In genomic region chr2:27856956-27857355, GRCh38 we compare ENCODE assay signal across 1 cellular context.
TF ChIP-seq lines count a peak whose summit lies in the region.

No MANE protein-coding gene starts in this region.

TF ChIP-seq in HepG2, 621 proteins besides CTCF, POLR2A, EP300 and RAD21:
- TF ChIP-seq ZNF24 (IDR thresholded peaks at IDR 0.05) (no peak), MAFK (conservative IDR thresholded peaks at IDR 0.05 in 1 of 2, IDR thresholded peaks at IDR 0.05 in 1 of 2; ENCODE audit: low read length in 2 of 2) (peak; percentile 74 to 88), ATF7-NPFF (CRISPR knock-in tag; IDR thresholded peaks at IDR 0.05; ENCODE audit: low read depth) (no peak), PRMT3 (CRISPR knock-in tag; IDR thresholded peaks at IDR 0.05; ENCODE audit: borderline replicate concordance, low read depth) (no peak), MAFF (IDR thresholded peaks at IDR 0.05; ENCODE audit: low read depth, low read length) (peak; percentile 77), DBP (CRISPR knock-in tag; IDR thresholded peaks at IDR 0.05; ENCODE audit: not compliant biosample characterization) (no peak), NR2F6 (IDR thresholded peaks at IDR 0.05) (no peak), NR2F6 (CRISPR knock-in tag; IDR thresholded peaks at IDR 0.05) (no peak), XBP1 (CRISPR knock-in tag; IDR thresholded peaks at IDR 0.05) (no peak), ZNF639 (CRISPR knock-in tag; conservative IDR thresholded peaks at IDR 0.05) (no peak), ZKSCAN8 (CRISPR knock-in tag; IDR thresholded peaks at IDR 0.05; ENCODE audit: borderline replicate concordance) (no peak), ZNF143 (CRISPR knock-in tag; IDR thresholded peaks at IDR 0.05) (no peak)
